Comparison of ENCODE assay signal across 1 cellular context in the genomic region with DNA sequence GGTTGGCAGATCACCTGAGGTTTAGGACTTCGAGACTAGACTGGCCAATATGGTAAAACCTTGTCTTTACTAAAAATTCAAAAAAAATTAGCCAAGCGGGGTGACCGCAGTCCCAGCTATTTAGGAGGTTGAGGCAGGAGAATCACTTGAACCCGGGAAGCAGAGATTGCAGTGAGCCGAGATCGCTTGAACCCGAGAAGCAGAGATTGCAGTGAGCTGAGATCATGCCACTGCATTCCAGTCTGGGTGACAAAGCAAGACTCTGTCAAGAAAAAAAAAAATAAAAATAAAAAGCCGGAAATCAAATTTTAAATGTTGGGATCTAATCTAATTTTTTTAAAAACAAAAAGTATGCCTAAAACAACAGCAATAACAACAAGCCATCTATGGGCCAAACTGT.
TF ChIP-seq lines count a peak whose summit lies in the region.

No MANE protein-coding gene starts in this region.

TF ChIP-seq in IMR-90, 13 proteins besides CTCF, POLR2A, EP300 and RAD21 (continued from another document):
- TF ChIP-seq CHD1 (IDR thresholded peaks at IDR 0.05; ENCODE audit: low read depth, low read length) = no peak
